Comparison of ENCODE assay signal across 8 cellular contexts in genomic region chrX:42714981-42715688, GRCh38.
DNase-seq lines count a peak whose midpoint lies in the region; ATAC-seq and TF ChIP-seq lines count a peak whose summit lies in the region.

No MANE protein-coding gene starts in this region.

- H3K36me3 ChIP-seq in cardiac muscle cell = no peaks in the 10 kb centered on the region

- no peaks in the 10 kb centered on the region for H3K27me3 Mint-ChIP-seq in T-helper 2 cell treated with Interferon-gamma antibody and Interleukin-4, amounts not matched to agents 5 μg/mL and 100 μg/mL, for 36 hours (ENCODE audit: low read depth)

- ATAC-seq in GM21576 (IDR thresholded peaks at IDR 0.05; ENCODE audit: unreplicated experiment) = no peak

- DNase-seq in T-helper 2 cell (peak in 3 of 5 experiments; percentile 1 to 43 (median 6)), NCI-H69 (lab: John Stamatoyannopoulos, UW) (peak; percentile 2), cardiac muscle cell (ENCODE audit: low read depth in 1 of 2, low spot score in 1 of 2) (peak; percentile 13 to 77), posterior cingulate gyrus (peak; percentile 41 to 92 (median 63)), NCI-H774 (lab: John Stamatoyannopoulos, UW) (no peak)
- DNase-seq in T-helper 2 cell treated with Interferon-gamma antibody and Interleukin-4, amounts not matched to agents 5 μg/mL and 100 μg/mL, for 36 hours (ENCODE audit: low spot score) = no peak
- DNase-seq in activated naive CD4-positive, alpha-beta T cell (lab: John Stamatoyannopoulos, UW) = peak in 3 of 4 experiments; percentile 2 to 28 (median 12)

- no peaks in the 10 kb centered on the region for H3K9me3 ChIP-seq in cardiac muscle cell (ENCODE audit: low read depth)

- no peaks in the 10 kb centered on the region for H3K4me1 Mint-ChIP-seq in T-helper 2 cell treated with Interferon-gamma antibody and Interleukin-4, amounts not matched to agents 5 μg/mL and 100 μg/mL, for 36 hours (ENCODE audit: low read depth)

- H3K27me3 ChIP-seq in cardiac muscle cell = no peaks in the 10 kb centered on the region

- H3K36me3 Mint-ChIP-seq in T-helper 2 cell treated with Interferon-gamma antibody and Interleukin-4, amounts not matched to agents 5 μg/mL and 100 μg/mL, for 36 hours (ENCODE audit: low read depth) = no peaks in the 10 kb centered on the region

- H3K27ac ChIP-seq in cardiac muscle cell = no peak overlapping the region

- H3K4me3 Mint-ChIP-seq in T-helper 2 cell treated with Interferon-gamma antibody and Interleukin-4, amounts not matched to agents 5 μg/mL and 100 μg/mL, for 36 hours = no peak overlapping the region

- TF ChIP-seq CTCF in cardiac muscle cell (IDR thresholded peaks at IDR 0.05; ENCODE audit: low read depth, low read length) = peak; percentile 29

- no peaks in the 10 kb centered on the region for H3K4me1 ChIP-seq in cardiac muscle cell (ENCODE audit: low read depth)

- intact Hi-C loops in posterior cingulate gyrus (cut with DNase I) = no loop called here

- no peak overlapping the region for H3K4me3 ChIP-seq in cardiac muscle cell

- H3K9me3 Mint-ChIP-seq in T-helper 2 cell treated with Interferon-gamma antibody and Interleukin-4, amounts not matched to agents 5 μg/mL and 100 μg/mL, for 36 hours = no peaks in the 10 kb centered on the region

- no peak overlapping the region for H3K27ac Mint-ChIP-seq in T-helper 2 cell treated with Interferon-gamma antibody and Interleukin-4, amounts not matched to agents 5 μg/mL and 100 μg/mL, for 36 hours

Comparison
In these comparisons a context has a peak if more than half of its experiments do, and no peak if none do; other contexts are left out.
1. DNase-seq: peak in T-helper 2 cell (3 of 5), NCI-H69 (single experiment), activated naive CD4-positive, alpha-beta T cell (3 of 4), cardiac muscle cell (2 of 2) and posterior cingulate gyrus (10 of 10); none in T-helper 2 cell treated with Interferon-gamma antibody and Interleukin-4, amounts not matched to agents 5 μg/mL and 100 μg/mL, for 36 hours (single experiment) and NCI-H774 (single experiment).